Comparison of ENCODE assay signal across 10 cellular contexts in genomic region chrX:124405868-124406267, GRCh38. TPM values are rescaled to one million over a fixed set of nuclear protein-coding genes. Genes with fewer than 3 reads are reported as not detected.
"Had no signal": no experiment of that assay in that cellular context is flagged by ENCODE, and none has a peak within 500 bp of the region (broad histone marks: within the 10 kb centered on the region; RNA-seq: fewer than 3 reads in every experiment).

No MANE protein-coding gene starts in this region.

- H3K9ac ChIP-seq: parathyroid adenoma had no signal

- H3K79me2 ChIP-seq: hepatocyte, parathyroid adenoma had no signal

- H2AFZ ChIP-seq: hepatocyte, parathyroid adenoma had no signal

- H3K27ac ChIP-seq: ascending aorta, hepatocyte, neutrophil, parathyroid adenoma, thoracic aorta, upper lobe of left lung had no signal

- DNase-seq: activated gamma-delta T cell had no signal

- H3K27me3 ChIP-seq: ascending aorta, hepatocyte, neutrophil, upper lobe of left lung had no signal

- H3K9me3 ChIP-seq: ascending aorta, neutrophil, thoracic aorta, upper lobe of left lung had no signal

- H3K36me3 ChIP-seq: ascending aorta, neutrophil, thoracic aorta, upper lobe of left lung had no signal

- H3K4me3 ChIP-seq: ascending aorta, hepatocyte, thoracic aorta, upper lobe of left lung had no signal

- H3K4me1 ChIP-seq: ascending aorta, parathyroid adenoma had no signal

RNA-seq across cellular contexts. Expression of gene SH2D1A, which starts 59.5 kb away (rescaled TPM):
- total RNA-seq: ascending aorta, dermis microvascular lymphatic vessel endothelial cell, hepatocyte, myocyte, pulmonary artery endothelial cell had no signal
- polyA plus RNA-seq: hepatocyte had no signal
